In the genomic region with DNA sequence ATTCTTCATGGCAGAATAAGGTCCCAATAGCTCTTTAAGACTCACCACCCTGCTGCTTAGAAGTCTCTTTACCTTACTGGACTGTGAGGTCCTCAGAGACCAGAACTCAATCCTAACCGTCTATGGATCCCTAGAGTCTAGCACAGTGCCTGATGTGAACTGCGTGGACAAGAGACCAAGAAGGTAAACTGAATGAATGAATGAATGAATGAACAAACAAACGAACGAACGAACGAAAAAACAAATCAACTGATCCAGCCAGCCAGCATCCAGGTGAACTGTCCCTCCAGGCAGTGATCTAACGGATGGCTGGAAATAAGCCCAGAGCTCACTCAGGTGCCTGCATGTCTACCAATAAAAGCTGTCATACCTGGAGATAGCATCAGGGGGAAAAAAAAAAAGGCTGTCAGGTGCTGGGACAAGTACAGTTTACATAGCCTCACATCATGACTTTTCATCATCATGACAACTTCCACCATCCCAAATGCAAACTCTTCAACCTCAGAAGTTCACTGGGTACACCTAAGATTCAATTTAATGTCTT, we compare ENCODE assay signal across 1 cellular context.
TF ChIP-seq lines count a peak whose summit lies in the region.

No MANE protein-coding gene starts in this region.

TF ChIP-seq in HepG2, 621 proteins besides CTCF, POLR2A, EP300 and RAD21:
- TF ChIP-seq ZNF121 (CRISPR knock-in tag; IDR thresholded peaks at IDR 0.05) (no peak), IKZF4 (CRISPR knock-in tag; IDR thresholded peaks at IDR 0.05; ENCODE audit: borderline replicate concordance, low read depth, not compliant biosample characterization) (no peak), SMAD3 (CRISPR knock-in tag; IDR thresholded peaks at IDR 0.05) (no peak), MEF2D (CRISPR knock-in tag; IDR thresholded peaks at IDR 0.05) (no peak), RBM22 (optimal IDR thresholded peaks at IDR 0.05; ENCODE audit: low read length) (peak; percentile 69)
- TF ChIP-seq, protein P1, sequence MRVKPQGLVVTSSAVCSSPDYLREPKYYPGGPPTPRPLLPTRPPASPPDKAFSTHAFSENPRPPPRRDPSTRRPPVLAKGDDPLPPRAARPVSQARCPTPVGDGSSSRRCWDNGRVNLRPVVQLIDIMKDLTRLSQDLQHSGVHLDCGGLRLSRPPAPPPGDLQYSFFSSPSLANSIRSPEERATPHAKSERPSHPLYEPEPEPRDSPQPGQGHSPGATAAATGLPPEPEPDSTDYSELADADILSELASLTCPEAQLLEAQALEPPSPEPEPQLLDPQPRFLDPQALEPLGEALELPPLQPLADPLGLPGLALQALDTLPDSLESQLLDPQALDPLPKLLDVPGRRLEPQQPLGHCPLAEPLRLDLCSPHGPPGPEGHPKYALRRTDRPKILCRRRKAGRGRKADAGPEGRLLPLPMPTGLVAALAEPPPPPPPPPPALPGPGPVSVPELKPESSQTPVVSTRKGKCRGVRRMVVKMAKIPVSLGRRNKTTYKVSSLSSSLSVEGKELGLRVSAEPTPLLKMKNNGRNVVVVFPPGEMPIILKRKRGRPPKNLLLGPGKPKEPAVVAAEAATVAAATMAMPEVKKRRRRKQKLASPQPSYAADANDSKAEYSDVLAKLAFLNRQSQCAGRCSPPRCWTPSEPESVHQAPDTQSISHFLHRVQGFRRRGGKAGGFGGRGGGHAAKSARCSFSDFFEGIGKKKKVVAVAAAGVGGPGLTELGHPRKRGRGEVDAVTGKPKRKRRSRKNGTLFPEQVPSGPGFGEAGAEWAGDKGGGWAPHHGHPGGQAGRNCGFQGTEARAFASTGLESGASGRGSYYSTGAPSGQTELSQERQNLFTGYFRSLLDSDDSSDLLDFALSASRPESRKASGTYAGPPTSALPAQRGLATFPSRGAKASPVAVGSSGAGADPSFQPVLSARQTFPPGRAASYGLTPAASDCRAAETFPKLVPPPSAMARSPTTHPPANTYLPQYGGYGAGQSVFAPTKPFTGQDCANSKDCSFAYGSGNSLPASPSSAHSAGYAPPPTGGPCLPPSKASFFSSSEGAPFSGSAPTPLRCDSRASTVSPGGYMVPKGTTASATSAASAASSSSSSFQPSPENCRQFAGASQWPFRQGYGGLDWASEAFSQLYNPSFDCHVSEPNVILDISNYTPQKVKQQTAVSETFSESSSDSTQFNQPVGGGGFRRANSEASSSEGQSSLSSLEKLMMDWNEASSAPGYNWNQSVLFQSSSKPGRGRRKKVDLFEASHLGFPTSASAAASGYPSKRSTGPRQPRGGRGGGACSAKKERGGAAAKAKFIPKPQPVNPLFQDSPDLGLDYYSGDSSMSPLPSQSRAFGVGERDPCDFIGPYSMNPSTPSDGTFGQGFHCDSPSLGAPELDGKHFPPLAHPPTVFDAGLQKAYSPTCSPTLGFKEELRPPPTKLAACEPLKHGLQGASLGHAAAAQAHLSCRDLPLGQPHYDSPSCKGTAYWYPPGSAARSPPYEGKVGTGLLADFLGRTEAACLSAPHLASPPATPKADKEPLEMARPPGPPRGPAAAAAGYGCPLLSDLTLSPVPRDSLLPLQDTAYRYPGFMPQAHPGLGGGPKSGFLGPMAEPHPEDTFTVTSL (CRISPR knock-in tag; IDR thresholded peaks at IDR 0.05; ENCODE audit: borderline replicate concordance) = no peak
